In the genomic region with DNA sequence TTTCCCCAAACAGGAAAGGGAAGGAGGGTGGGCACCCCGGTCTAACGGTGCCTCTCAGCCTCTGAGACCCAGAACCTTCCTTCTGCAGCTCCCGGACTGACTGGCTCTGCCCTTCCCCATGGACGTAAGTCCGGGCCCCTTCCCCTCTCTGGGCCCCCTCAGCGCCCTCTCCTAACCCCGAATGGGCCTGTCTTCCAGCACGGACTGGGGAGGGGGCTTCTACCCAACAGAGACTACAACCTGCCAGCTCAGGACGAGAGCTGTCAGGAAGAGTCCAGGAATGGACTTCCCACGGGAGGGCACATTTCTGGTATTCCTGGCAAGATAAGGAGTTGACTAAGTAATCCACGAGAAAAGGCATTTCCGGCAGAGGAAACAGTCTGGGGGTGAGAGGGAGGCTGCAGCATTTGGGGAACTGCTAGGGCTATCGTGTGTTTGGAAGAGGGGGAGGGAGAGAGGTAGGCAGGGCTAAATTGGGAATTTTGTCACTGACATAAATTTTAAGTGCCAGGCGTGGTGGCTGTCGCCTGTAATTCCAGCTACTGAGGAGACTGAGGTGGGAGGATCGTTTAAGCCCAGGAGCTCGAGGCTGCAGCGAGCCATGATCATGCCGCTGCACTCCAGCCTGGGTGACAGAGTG, we compare ENCODE assay signal across 8 cellular contexts. TPM values are rescaled to one million over a fixed set of nuclear protein-coding genes. Genes with fewer than 3 reads are reported as not detected.
DNase-seq lines count a peak whose midpoint lies in the region; ATAC-seq and TF ChIP-seq lines count a peak whose summit lies in the region.

No MANE protein-coding gene starts in this region.

- peaks cover 21% of the 10 kb centered on the region for H3K4me1 Mint-ChIP-seq in activated naive CD8-positive, alpha-beta T cell treated with anti-CD3 and anti-CD28 coated beads, Interleukin-2, amount 10 ng/mL, durations not matched to agents 7 days and 5 days

- H3K36me3 Mint-ChIP-seq in activated naive CD8-positive, alpha-beta T cell treated with anti-CD3 and anti-CD28 coated beads, Interleukin-2, amount 10 ng/mL, durations not matched to agents 7 days and 5 days: peaks cover 8% of the 10 kb centered on the region

- no peaks in the 10 kb centered on the region for H4K20me1 ChIP-seq in DND-41 (ENCODE audit: insufficient read depth, low read length)

- H3K9ac ChIP-seq in DND-41 (ENCODE audit: low read depth, low read length) (peak overlapping the region; percentile 83), iPS-20b (ENCODE audit: low read depth, low read length) (peak overlapping the region; percentile 75; the same call in 1 of the 2 replicates)

- H3K27me3 ChIP-seq in DND-41 (ENCODE audit: insufficient read depth, low read length, poor library complexity) (no peaks in the 10 kb centered on the region), HL-60 (ENCODE audit: insufficient read depth, poor library complexity, severe bottlenecking) (no peaks in the 10 kb centered on the region), iPS-20b (ENCODE audit: insufficient read depth, low read length) (no peaks in the 10 kb centered on the region; the same call in 1 of the 2 replicates)

- peaks cover 18% of the 10 kb centered on the region for H3K79me2 ChIP-seq in DND-41 (ENCODE audit: insufficient read depth, low read length)

- no peaks in the 10 kb centered on the region for H3K9me3 Mint-ChIP-seq in activated naive CD8-positive, alpha-beta T cell treated with anti-CD3 and anti-CD28 coated beads, Interleukin-2, amount 10 ng/mL, durations not matched to agents 7 days and 5 days

- H3K36me3 ChIP-seq in DND-41 (ENCODE audit: insufficient read depth, low read length) (no peaks in the 10 kb centered on the region; the same call in 1 of the 2 replicates), iPS-20b (ENCODE audit: insufficient read depth, low read depth, low read length) (no peaks in the 10 kb centered on the region)

- H3K27me3 Mint-ChIP-seq in activated naive CD8-positive, alpha-beta T cell treated with anti-CD3 and anti-CD28 coated beads, Interleukin-2, amount 10 ng/mL, durations not matched to agents 7 days and 5 days: no peaks in the 10 kb centered on the region

- peak; percentile 26 for ATAC-seq in DND-41 (ENCODE audit: insufficient read depth, low read depth)
- peak; percentile 4 for ATAC-seq in activated naive CD8-positive, alpha-beta T cell treated with anti-CD3 and anti-CD28 coated beads, Interleukin-2, amount 10 ng/mL, durations not matched to agents 7 days and 5 days (ENCODE audit: low read depth)
- ATAC-seq in stimulated activated naive CD8-positive, alpha-beta T cell treated with anti-CD3 and anti-CD28 coated beads, Interleukin-15, Interleukin-2, amounts not matched to agents 100 U/mL and 50 U/mL, for 24 hours: peak; percentile 33
- no peak for ATAC-seq in GM21576 (IDR thresholded peaks at IDR 0.05; ENCODE audit: unreplicated experiment)
- no peak for ATAC-seq in HG03439 (IDR thresholded peaks at IDR 0.05; ENCODE audit: unreplicated experiment)

- DNase-seq in DND-41: no peak
- no peak for DNase-seq in HL-60 (ENCODE audit: low read depth in 1 of 2, low spot score in 1 of 2)
- DNase-seq in activated naive CD8-positive, alpha-beta T cell treated with anti-CD3 and anti-CD28 coated beads, Interleukin-2, amount 10 ng/mL, durations not matched to agents 7 days and 5 days: no peak
- DNase-seq in stimulated activated naive CD8-positive, alpha-beta T cell treated with anti-CD3 and anti-CD28 coated beads, Interleukin-15, Interleukin-2, amounts not matched to agents 100 U/mL and 50 U/mL, for 24 hours: no peak
- no peak for DNase-seq in DMS 273 treated with DMSO at 0.1 percent for 48 hours (lab: John Stamatoyannopoulos, UW)

- peak overlapping the region; percentile 87 for H3K4me3 Mint-ChIP-seq in activated naive CD8-positive, alpha-beta T cell treated with anti-CD3 and anti-CD28 coated beads, Interleukin-2, amount 10 ng/mL, durations not matched to agents 7 days and 5 days

- H3K4me2 ChIP-seq in DND-41 (ENCODE audit: insufficient read depth, low read length): peak overlapping the region; percentile 97

- H3K9me3 ChIP-seq in DND-41 (ENCODE audit: insufficient read depth, low read length, severe bottlenecking) (no peaks in the 10 kb centered on the region), iPS-20b (ENCODE audit: insufficient read depth, low read depth, low read length) (no peaks in the 10 kb centered on the region)

- peak overlapping the region; percentile 92 for H2AFZ ChIP-seq in DND-41 (ENCODE audit: low read depth, low read length)

- no peak for TF ChIP-seq CTCF in DND-41 (IDR thresholded peaks at IDR 0.05; ENCODE audit: borderline replicate concordance, extremely low read depth, low read length, poor library complexity, severe bottlenecking)
- TF ChIP-seq CTCF in HL-60 (IDR thresholded peaks at IDR 0.05; ENCODE audit: insufficient read depth, low read length): no peak

- H3K27ac Mint-ChIP-seq in activated naive CD8-positive, alpha-beta T cell treated with anti-CD3 and anti-CD28 coated beads, Interleukin-2, amount 10 ng/mL, durations not matched to agents 7 days and 5 days: no peak overlapping the region

- H3K27ac ChIP-seq in DND-41 (ENCODE audit: low read length) (peak overlapping the region; percentile 85), HL-60 (replicated peaks) (peak overlapping the region; percentile 88), iPS-20b (ENCODE audit: low read length) (no peak overlapping the region)

- H3K4me3 ChIP-seq in DND-41 (ENCODE audit: low read depth in 1 of 2, low read length in 2 of 2) (peak overlapping the region; percentile 81 to 87), HL-60 (replicated peaks; ENCODE audit: insufficient read depth, low read length) (peak overlapping the region; percentile 82), iPS-20b (ENCODE audit: low read length) (peak overlapping the region; percentile 82)

- H3K4me1 ChIP-seq in DND-41 (ENCODE audit: insufficient read depth, low read length): peaks cover 32% of the 10 kb centered on the region
- no peaks in the 10 kb centered on the region for H3K4me1 ChIP-seq in iPS-20b (ENCODE audit: insufficient read depth, low read length)

- POLR2A ChIA-PET in activated naive CD8-positive, alpha-beta T cell treated with anti-CD3 and anti-CD28 coated beads, Interleukin-2, amount 10 ng/mL, durations not matched to agents 7 days and 5 days (lab: Charles Lee): interaction anchor here (0.6 to 1.8 kb wide), 9 partner anchors 10 to 131 kb away, joined by 3 to 15 read pairs (median 5); partner anchors contain the start of genes ALDOA, CORO1A, HIRIP3 and INO80E

RNA-seq across cellular contexts. Expression of gene ALDOA, which starts 12.1 kb away (rescaled TPM):
- total RNA-seq in activated naive CD8-positive, alpha-beta T cell treated with anti-CD3 and anti-CD28 coated beads, Interleukin-2, amount 10 ng/mL, durations not matched to agents 7 days and 5 days: 1,000 to 10,000 TPM; 1,486 to 1,632 TPM

RNA-seq across cellular contexts. Expression of gene PPP4C, which starts 22.3 kb away (rescaled TPM):
- total RNA-seq in activated naive CD8-positive, alpha-beta T cell treated with anti-CD3 and anti-CD28 coated beads, Interleukin-2, amount 10 ng/mL, durations not matched to agents 7 days and 5 days: 100 to 1,000 TPM; 123 to 133 TPM

RNA-seq across cellular contexts. Expression of gene TLCD3B, which starts 22.4 kb away (rescaled TPM):
- 1 to 10 TPM; 3.9 to 5.5 TPM for total RNA-seq in activated naive CD8-positive, alpha-beta T cell treated with anti-CD3 and anti-CD28 coated beads, Interleukin-2, amount 10 ng/mL, durations not matched to agents 7 days and 5 days

RNA-seq across cellular contexts. Expression of gene C16orf92, which starts 30.5 kb away (rescaled TPM):
- total RNA-seq in activated naive CD8-positive, alpha-beta T cell treated with anti-CD3 and anti-CD28 coated beads, Interleukin-2, amount 10 ng/mL, durations not matched to agents 7 days and 5 days: not detected

RNA-seq across cellular contexts. Expression of gene TBX6, which starts 38.2 kb away (rescaled TPM):
- 1 to 10 TPM; 2.4 to 3.0 TPM for total RNA-seq in activated naive CD8-positive, alpha-beta T cell treated with anti-CD3 and anti-CD28 coated beads, Interleukin-2, amount 10 ng/mL, durations not matched to agents 7 days and 5 days

Comparison
In these comparisons a context has a peak if more than half of its experiments do, and no peak if none do; other contexts are left out.
1. ATAC-seq: peak in DND-41 (single experiment), activated naive CD8-positive, alpha-beta T cell treated with anti-CD3 and anti-CD28 coated beads, Interleukin-2, amount 10 ng/mL, durations not matched to agents 7 days and 5 days (single experiment) and stimulated activated naive CD8-positive, alpha-beta T cell treated with anti-CD3 and anti-CD28 coated beads, Interleukin-15, Interleukin-2, amounts not matched to agents 100 U/mL and 50 U/mL, for 24 hours (single experiment); none in GM21576 (single experiment) and HG03439 (single experiment).
2. Peak in every context shown above with its lines, with median percentiles within 50 percentile points of each other: H3K4me3 ChIP-seq.